1 cellular context compared by ENCODE assay signal in genomic region chr10:86583983-86584382, GRCh38.
TF ChIP-seq lines count a peak whose summit lies in the region.

No MANE protein-coding gene starts in this region.

TF ChIP-seq in HepG2, 621 proteins besides CTCF, POLR2A, EP300 and RAD21 (continued from another document):
- TF ChIP-seq, protein P1, sequence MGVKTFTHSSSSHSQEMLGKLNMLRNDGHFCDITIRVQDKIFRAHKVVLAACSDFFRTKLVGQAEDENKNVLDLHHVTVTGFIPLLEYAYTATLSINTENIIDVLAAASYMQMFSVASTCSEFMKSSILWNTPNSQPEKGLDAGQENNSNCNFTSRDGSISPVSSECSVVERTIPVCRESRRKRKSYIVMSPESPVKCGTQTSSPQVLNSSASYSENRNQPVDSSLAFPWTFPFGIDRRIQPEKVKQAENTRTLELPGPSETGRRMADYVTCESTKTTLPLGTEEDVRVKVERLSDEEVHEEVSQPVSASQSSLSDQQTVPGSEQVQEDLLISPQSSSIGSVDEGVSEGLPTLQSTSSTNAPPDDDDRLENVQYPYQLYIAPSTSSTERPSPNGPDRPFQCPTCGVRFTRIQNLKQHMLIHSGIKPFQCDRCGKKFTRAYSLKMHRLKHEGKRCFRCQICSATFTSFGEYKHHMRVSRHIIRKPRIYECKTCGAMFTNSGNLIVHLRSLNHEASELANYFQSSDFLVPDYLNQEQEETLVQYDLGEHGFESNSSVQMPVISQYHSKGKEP (CRISPR knock-in tag; IDR thresholded peaks at IDR 0.05), result no peak
- TF ChIP-seq NFYC (CRISPR knock-in tag; IDR thresholded peaks at IDR 0.05) (no peak), HINFP (CRISPR knock-in tag; IDR thresholded peaks at IDR 0.05; ENCODE audit: low read depth) (no peak), MXD3 (CRISPR knock-in tag; IDR thresholded peaks at IDR 0.05) (no peak), ZNF431 (CRISPR knock-in tag; IDR thresholded peaks at IDR 0.05; ENCODE audit: borderline replicate concordance, low read depth) (no peak), ZNF749 (CRISPR knock-in tag; IDR thresholded peaks at IDR 0.05; ENCODE audit: borderline replicate concordance) (no peak), ZNF629 (CRISPR knock-in tag; conservative IDR thresholded peaks at IDR 0.05) (no peak), XRCC5 (optimal IDR thresholded peaks at IDR 0.05; ENCODE audit: low read length) (peak; percentile 21), KDM1A (CRISPR knock-in tag; IDR thresholded peaks at IDR 0.05) (0 out of 2 replicates have a peak, but pooled peaks have one; percentile 54), ZNF253 (CRISPR knock-in tag; IDR thresholded peaks at IDR 0.05; ENCODE audit: borderline replicate concordance) (no peak), SMC3 (IDR thresholded peaks at IDR 0.05; ENCODE audit: low read length) (peak; percentile 39; the same call in 1 of the 2 replicates), ZNF605 (CRISPR knock-in tag; IDR thresholded peaks at IDR 0.05) (no peak), FOXK2 (IDR thresholded peaks at IDR 0.05) (no peak), REXO4 (CRISPR knock-in tag; IDR thresholded peaks at IDR 0.05; ENCODE audit: borderline replicate concordance) (no peak), ASH2L (IDR thresholded peaks at IDR 0.05; ENCODE audit: insufficient read length, low read depth, low read length) (no peak), ZBTB7A (CRISPR knock-in tag; IDR thresholded peaks at IDR 0.05) (no peak), STAG1 (CRISPR knock-in tag; IDR thresholded peaks at IDR 0.05) (peak; percentile 67)
- TF ChIP-seq, protein P2, sequence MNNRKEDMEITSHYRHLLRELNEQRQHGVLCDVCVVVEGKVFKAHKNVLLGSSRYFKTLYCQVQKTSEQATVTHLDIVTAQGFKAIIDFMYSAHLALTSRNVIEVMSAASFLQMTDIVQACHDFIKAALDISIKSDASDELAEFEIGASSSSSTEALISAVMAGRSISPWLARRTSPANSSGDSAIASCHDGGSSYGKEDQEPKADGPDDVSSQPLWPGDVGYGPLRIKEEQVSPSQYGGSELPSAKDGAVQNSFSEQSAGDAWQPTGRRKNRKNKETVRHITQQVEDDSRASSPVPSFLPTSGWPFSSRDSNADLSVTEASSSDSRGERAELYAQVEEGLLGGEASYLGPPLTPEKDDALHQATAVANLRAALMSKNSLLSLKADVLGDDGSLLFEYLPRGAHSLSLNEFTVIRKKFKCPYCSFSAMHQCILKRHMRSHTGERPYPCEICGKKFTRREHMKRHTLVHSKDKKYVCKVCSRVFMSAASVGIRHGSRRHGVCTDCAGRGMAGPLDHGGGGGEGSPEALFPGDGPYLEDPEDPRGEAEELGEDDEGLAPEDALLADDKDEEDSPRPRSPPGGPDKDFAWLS (CRISPR knock-in tag; IDR thresholded peaks at IDR 0.05; ENCODE audit: borderline replicate concordance), result no peak
- TF ChIP-seq, protein P3, sequence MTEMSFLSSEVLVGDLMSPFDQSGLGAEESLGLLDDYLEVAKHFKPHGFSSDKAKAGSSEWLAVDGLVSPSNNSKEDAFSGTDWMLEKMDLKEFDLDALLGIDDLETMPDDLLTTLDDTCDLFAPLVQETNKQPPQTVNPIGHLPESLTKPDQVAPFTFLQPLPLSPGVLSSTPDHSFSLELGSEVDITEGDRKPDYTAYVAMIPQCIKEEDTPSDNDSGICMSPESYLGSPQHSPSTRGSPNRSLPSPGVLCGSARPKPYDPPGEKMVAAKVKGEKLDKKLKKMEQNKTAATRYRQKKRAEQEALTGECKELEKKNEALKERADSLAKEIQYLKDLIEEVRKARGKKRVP (CRISPR knock-in tag; IDR thresholded peaks at IDR 0.05), result no peak
- TF ChIP-seq, protein P4, sequence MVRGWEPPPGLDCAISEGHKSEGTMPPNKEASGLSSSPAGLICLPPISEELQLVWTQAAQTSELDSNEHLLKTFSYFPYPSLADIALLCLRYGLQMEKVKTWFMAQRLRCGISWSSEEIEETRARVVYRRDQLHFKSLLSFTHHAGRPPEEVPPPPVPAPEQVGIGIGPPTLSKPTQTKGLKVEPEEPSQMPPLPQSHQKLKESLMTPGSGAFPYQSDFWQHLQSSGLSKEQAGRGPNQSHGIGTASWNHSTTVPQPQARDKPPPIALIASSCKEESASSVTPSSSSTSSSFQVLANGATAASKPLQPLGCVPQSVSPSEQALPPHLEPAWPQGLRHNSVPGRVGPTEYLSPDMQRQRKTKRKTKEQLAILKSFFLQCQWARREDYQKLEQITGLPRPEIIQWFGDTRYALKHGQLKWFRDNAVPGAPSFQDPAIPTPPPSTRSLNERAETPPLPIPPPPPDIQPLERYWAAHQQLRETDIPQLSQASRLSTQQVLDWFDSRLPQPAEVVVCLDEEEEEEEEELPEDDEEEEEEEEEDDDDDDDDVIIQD (CRISPR knock-in tag; IDR thresholded peaks at IDR 0.05; ENCODE audit: low read depth), result no peak
